In genomic region chr11:48081151-48082010, GRCh38 we compare ENCODE assay signal across 9 cellular contexts.
DNase-seq lines count a peak whose midpoint lies in the region; ATAC-seq and TF ChIP-seq lines count a peak whose summit lies in the region.
"Had no signal": no experiment of that assay in that cellular context is flagged by ENCODE, and none has a peak within 500 bp of the region (broad histone marks: within the 10 kb centered on the region; RNA-seq: fewer than 3 reads in every experiment).

No MANE protein-coding gene starts in this region.

- no peak overlapping the region for H3K27ac ChIP-seq in SJCRH30
- H3K27ac ChIP-seq: KMS-11 had no signal

- H3K27me3 Mint-ChIP-seq in activated T-cell treated with anti-CD3 and anti-CD28 coated beads, Interleukin-2, amount 50 U/mL, for 4 hours (ENCODE audit: low read depth): no peaks in the 10 kb centered on the region

- DNase-seq in activated T-cell treated with anti-CD3 and anti-CD28 coated beads, Interleukin-2, amount 50 U/mL, for 4 hours: no peak
- peak; percentile 87 for DNase-seq in Right ventricle myocardium superior
- peak; percentile 53 for DNase-seq in pulmonary artery endothelial cell (ENCODE audit: low read depth, low spot score)
- no peak for DNase-seq in GM10248 (ENCODE audit: extremely low spot score)
- DNase-seq in SJCRH30: no peak

- peak; percentile 8; the same call in 1 of the 2 replicates for TF ChIP-seq RAD21 in Ishikawa (IDR thresholded peaks at IDR 0.05; ENCODE audit: low read depth)

- no peak; the same call in 1 of the 2 replicates for TF ChIP-seq EP300 in Ishikawa (IDR thresholded peaks at IDR 0.05; ENCODE audit: borderline replicate concordance)

- no peak overlapping the region for H3K4me3 ChIP-seq in SJCRH30

- peak; percentile 23 to 61 for ATAC-seq in activated T-cell treated with anti-CD3 and anti-CD28 coated beads, Interleukin-2, amount 50 U/mL, for 4 hours
- peak; percentile 97 for ATAC-seq in Right ventricle myocardium superior (ENCODE audit: poor library complexity)
- ATAC-seq in GM19351 (IDR thresholded peaks at IDR 0.05; ENCODE audit: unreplicated experiment): no peak
- no peak for ATAC-seq in GM21723 (IDR thresholded peaks at IDR 0.05; ENCODE audit: unreplicated experiment)

- no peaks in the 10 kb centered on the region for H3K9me3 ChIP-seq in SJCRH30 (replicated peaks)

- intact Hi-C loops in Right ventricle myocardium superior (cut with DNase I): no loop called here

- H3K4me1 Mint-ChIP-seq in activated T-cell treated with anti-CD3 and anti-CD28 coated beads, Interleukin-2, amount 50 U/mL, for 4 hours (ENCODE audit: low read depth): peaks cover 44% of the 10 kb centered on the region

- H3K36me3 Mint-ChIP-seq in activated T-cell treated with anti-CD3 and anti-CD28 coated beads, Interleukin-2, amount 50 U/mL, for 4 hours (ENCODE audit: insufficient read depth): peaks cover 11% of the 10 kb centered on the region

- H3K36me3 ChIP-seq in SJCRH30: no peaks in the 10 kb centered on the region

- no peaks in the 10 kb centered on the region for H3K4me1 ChIP-seq in SJCRH30

- H3K4me3 Mint-ChIP-seq in activated T-cell treated with anti-CD3 and anti-CD28 coated beads, Interleukin-2, amount 50 U/mL, for 4 hours: no peak overlapping the region

- TF ChIP-seq CTCF in GM10248 (IDR thresholded peaks at IDR 0.05; ENCODE audit: control extremely low read depth, extremely low read depth, low read depth, missing control alignments): no peak

- POLR2A ChIA-PET in GM10248 (lab: Yijun Ruan, JAX): no interaction called here

- no peaks in the 10 kb centered on the region; the same call in 1 of the 2 replicates for H3K27me3 ChIP-seq in SJCRH30

- CTCF ChIA-PET in GM10248 (lab: Yijun Ruan, JAX): interaction anchor here (1.3 to 2.1 kb wide), 3 partner anchors 10 to 16 kb away, joined by 3 to 6 read pairs (median 4); no protein-coding TSS in a partner anchor

- H3K9me3 Mint-ChIP-seq in activated T-cell treated with anti-CD3 and anti-CD28 coated beads, Interleukin-2, amount 50 U/mL, for 4 hours: no peaks in the 10 kb centered on the region

TF ChIP-seq in Ishikawa, 13 proteins besides CTCF, POLR2A, EP300 and RAD21:
- peak; percentile 53; the same call in 1 of the 2 replicates for TF ChIP-seq TCF12 (IDR thresholded peaks at IDR 0.05; ENCODE audit: low read depth)
- TF ChIP-seq REST (IDR thresholded peaks at IDR 0.05; ENCODE audit: low read depth): no peak
- TF ChIP-seq TEAD4 (IDR thresholded peaks at IDR 0.05): peak; percentile 68
- no peak for TF ChIP-seq EGR1 (IDR thresholded peaks at IDR 0.05)
- TF ChIP-seq, protein P1, sequence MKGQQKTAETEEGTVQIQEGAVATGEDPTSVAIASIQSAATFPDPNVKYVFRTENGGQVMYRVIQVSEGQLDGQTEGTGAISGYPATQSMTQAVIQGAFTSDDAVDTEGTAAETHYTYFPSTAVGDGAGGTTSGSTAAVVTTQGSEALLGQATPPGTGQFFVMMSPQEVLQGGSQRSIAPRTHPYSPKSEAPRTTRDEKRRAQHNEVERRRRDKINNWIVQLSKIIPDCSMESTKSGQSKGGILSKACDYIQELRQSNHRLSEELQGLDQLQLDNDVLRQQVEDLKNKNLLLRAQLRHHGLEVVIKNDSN (IDR thresholded peaks at IDR 0.05): no peak
- no peak for TF ChIP-seq CEBPB (IDR thresholded peaks at IDR 0.05)
- TF ChIP-seq NFIC (IDR thresholded peaks at IDR 0.05): 0 out of 2 replicates have a peak, but pooled peaks have one; percentile 29
- no peak for TF ChIP-seq FOXM1 (IDR thresholded peaks at IDR 0.05; ENCODE audit: borderline replicate concordance, low read depth)

Comparison
In these comparisons a context has a peak if more than half of its experiments do, and no peak if none do; other contexts are left out.
1. ATAC-seq: peak in activated T-cell treated with anti-CD3 and anti-CD28 coated beads, Interleukin-2, amount 50 U/mL, for 4 hours (2 of 2) and Right ventricle myocardium superior (single experiment); none in GM19351 (single experiment) and GM21723 (single experiment).
2. DNase-seq: peak in Right ventricle myocardium superior (single experiment) and pulmonary artery endothelial cell (single experiment); none in activated T-cell treated with anti-CD3 and anti-CD28 coated beads, Interleukin-2, amount 50 U/mL, for 4 hours (single experiment), GM10248 (single experiment) and SJCRH30 (0 of 2).